ENCODE assay signal across 15 cellular contexts in the genomic region with DNA sequence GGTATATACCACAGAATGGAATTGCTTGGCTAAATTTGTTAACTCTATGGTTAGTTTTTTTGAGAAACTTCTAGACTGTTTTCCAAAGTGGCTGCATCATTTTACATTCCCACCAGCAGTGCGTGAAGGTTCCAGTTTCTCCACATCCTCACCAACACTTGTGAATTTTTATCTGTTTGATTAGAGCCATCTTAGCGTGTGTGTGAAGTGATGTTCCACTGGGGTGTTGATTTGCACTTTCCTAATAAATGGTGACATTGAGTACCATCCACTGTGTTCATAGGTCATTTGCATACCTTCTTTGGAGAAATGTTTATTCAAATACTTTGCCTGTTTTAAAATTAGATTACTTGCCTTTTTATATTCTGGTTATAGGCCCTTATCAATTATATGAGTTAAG. TPM values are rescaled to one million over a fixed set of nuclear protein-coding genes. Genes with fewer than 3 reads are reported as not detected.
DNase-seq lines count a peak whose midpoint lies in the region; ATAC-seq and TF ChIP-seq lines count a peak whose summit lies in the region.
"Had no signal": no experiment of that assay in that cellular context is flagged by ENCODE, and none has a peak within 500 bp of the region (broad histone marks: within the 10 kb centered on the region; RNA-seq: fewer than 3 reads in every experiment).

No MANE protein-coding gene starts in this region.

- peaks cover 12% of the 10 kb centered on the region for H3K9me3 ChIP-seq in left ventricle myocardium inferior (replicated peaks)
- peaks cover 0 to 5% (median 2%) of the 10 kb centered on the region in 4 donors for H3K9me3 ChIP-seq in esophagus muscularis mucosa

- TF ChIP-seq POLR2A in esophagus muscularis mucosa (IDR thresholded peaks at IDR 0.05; ENCODE audit: low read depth), result no peak

- ATAC-seq in left cardiac atrium, result peak; percentile 49 to 82

- H3K27ac ChIP-seq in left ventricle myocardium inferior (replicated peaks) (no peak overlapping the region), esophagus muscularis mucosa (replicated peaks in 1 of 4) (no peak overlapping the region)
- H3K27ac ChIP-seq: GM23248 had no signal

- no peaks in the 10 kb centered on the region for H3K36me3 ChIP-seq in left ventricle myocardium inferior
- no peaks in the 10 kb centered on the region for H3K36me3 ChIP-seq in esophagus muscularis mucosa

- no peaks in the 10 kb centered on the region for H3K27me3 ChIP-seq in left ventricle myocardium inferior (ENCODE audit: low read depth)
- H3K27me3 ChIP-seq in esophagus muscularis mucosa, result no peaks in the 10 kb centered on the region

- TF ChIP-seq CTCF in left ventricle myocardium inferior (IDR thresholded peaks at IDR 0.05; ENCODE audit: borderline replicate concordance) (no peak), esophagus muscularis mucosa (IDR thresholded peaks at IDR 0.05) (no peak)

- DNase-seq in left cardiac atrium (no peak), left ventricle myocardium inferior (no peak), NCI-H526 (lab: John Stamatoyannopoulos, UW) (peak; percentile 18 to 47), NCI-H526 treated with DMSO at 0.1 percent for 48 hours (lab: John Stamatoyannopoulos, UW) (peak; percentile 18), esophagus muscularis mucosa (ENCODE audit: extremely low spot score) (peak; percentile 4)
- DNase-seq in stimulated activated CD4-positive, alpha-beta T cell treated with anti-CD3 and anti-CD28 coated beads, Interleukin-4, amount 100 ng/mL, for 4 hours, result no peak
- DNase-seq: C1 segment of cervical spinal cord, Calu3, COR-L47, DMS53, DMS79 treated with DMSO at 0.1 percent for 48 hours, GF-D8, GM23248, H7, HCEC 1CT had no signal

- WGBS in esophagus muscularis mucosa, result 86% methylated on average over 2 of the region's 2 CpGs

- no peak for TF ChIP-seq EP300 in esophagus muscularis mucosa (IDR thresholded peaks at IDR 0.05)

- H3K4me3 ChIP-seq in left ventricle myocardium inferior (no peak overlapping the region), esophagus muscularis mucosa (no peak overlapping the region)
- H3K4me3 ChIP-seq: GM23248 had no signal

- intact Hi-C loops in left cardiac atrium (cut with DNase I) (loop anchor here in 1 of 2 donors (10.0 kb wide), 2 partner anchors 119 to 1569 kb away; no protein-coding TSS in a partner anchor), left ventricle myocardium inferior (cut with micrococcal nuclease) (no loop called here), esophagus muscularis mucosa (cut with DNase I) (no loop called here)

- H3K4me1 ChIP-seq in left ventricle myocardium inferior (no peaks in the 10 kb centered on the region), esophagus muscularis mucosa (peaks cover 0 to under 1% (median 0%) of the 10 kb centered on the region in 4 donors)

RNA-seq across cellular contexts. Expression of gene HS6ST1, which starts 37.5 kb away (rescaled TPM):
- 10 to 100 TPM; 14.3 to 19.3 TPM for total RNA-seq in left cardiac atrium
- total RNA-seq in left ventricle myocardium inferior, result 26.7 TPM
- total RNA-seq in esophagus muscularis mucosa, result 10 to 100 TPM; 17.4 to 62.2 (median 38.5) TPM

Comparison
In these comparisons a context has a peak if more than half of its experiments do, and no peak if none do; other contexts are left out.
1. DNase-seq: peak in NCI-H526 (2 of 2), NCI-H526 treated with DMSO at 0.1 percent for 48 hours (single experiment) and esophagus muscularis mucosa (single experiment); none in left cardiac atrium (single experiment), left ventricle myocardium inferior (single experiment) and stimulated activated CD4-positive, alpha-beta T cell treated with anti-CD3 and anti-CD28 coated beads, Interleukin-4, amount 100 ng/mL, for 4 hours (0 of 2).